ENCODE assay signal across 1 cellular context in the genomic region with DNA sequence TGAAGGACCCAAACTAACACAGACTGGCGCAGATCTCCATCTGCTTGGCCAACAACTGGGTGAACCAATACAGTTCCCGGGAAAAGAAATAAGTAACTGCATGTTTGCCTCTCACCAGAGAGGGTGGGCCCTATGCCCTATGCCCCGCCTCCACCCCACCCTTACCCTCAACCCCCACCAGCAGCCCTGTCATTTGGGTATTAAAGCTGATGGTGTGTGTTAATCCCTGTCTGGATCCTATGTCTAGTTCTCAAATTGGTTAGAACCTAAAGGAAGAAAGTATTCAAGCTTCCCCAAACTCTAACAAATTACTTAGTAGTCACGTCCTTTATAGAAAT.
TF ChIP-seq lines count a peak whose summit lies in the region.

No MANE protein-coding gene starts in this region.

TF ChIP-seq in A549, 52 proteins besides CTCF, POLR2A, EP300 and RAD21 (continued from another document):
- TF ChIP-seq, protein P1, sequence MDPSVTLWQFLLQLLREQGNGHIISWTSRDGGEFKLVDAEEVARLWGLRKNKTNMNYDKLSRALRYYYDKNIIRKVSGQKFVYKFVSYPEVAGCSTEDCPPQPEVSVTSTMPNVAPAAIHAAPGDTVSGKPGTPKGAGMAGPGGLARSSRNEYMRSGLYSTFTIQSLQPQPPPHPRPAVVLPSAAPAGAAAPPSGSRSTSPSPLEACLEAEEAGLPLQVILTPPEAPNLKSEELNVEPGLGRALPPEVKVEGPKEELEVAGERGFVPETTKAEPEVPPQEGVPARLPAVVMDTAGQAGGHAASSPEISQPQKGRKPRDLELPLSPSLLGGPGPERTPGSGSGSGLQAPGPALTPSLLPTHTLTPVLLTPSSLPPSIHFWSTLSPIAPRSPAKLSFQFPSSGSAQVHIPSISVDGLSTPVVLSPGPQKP (IDR thresholded peaks at IDR 0.05; ENCODE audit: low read depth, low read length) = no peak
- TF ChIP-seq NPAS2 (CRISPR knock-in tag; IDR thresholded peaks at IDR 0.05; ENCODE audit: borderline replicate concordance) (no peak), RNF2 (IDR thresholded peaks at IDR 0.05; ENCODE audit: borderline replicate concordance, low read depth) (no peak), USF2 (IDR thresholded peaks at IDR 0.05) (no peak), HMGXB4 (CRISPR knock-in tag; IDR thresholded peaks at IDR 0.05; ENCODE audit: borderline replicate concordance) (no peak), HOXB5 (CRISPR knock-in tag; IDR thresholded peaks at IDR 0.05) (no peak), EHF (CRISPR knock-in tag; IDR thresholded peaks at IDR 0.05) (no peak), CEBPB (IDR thresholded peaks at IDR 0.05) (no peak), CHD2 (IDR thresholded peaks at IDR 0.05; ENCODE audit: low read length, partially characterized antibody) (no peak), ZC3H11A (IDR thresholded peaks at IDR 0.05) (no peak), POLR2AphosphoS2 (conservative IDR thresholded peaks at IDR 0.05; ENCODE audit: low read length) (no peak), GATA3 (IDR thresholded peaks at IDR 0.05; ENCODE audit: borderline replicate concordance) (no peak), NFE2L2 (conservative IDR thresholded peaks at IDR 0.05; ENCODE audit: low read length) (no peak), TFCP2L1 (CRISPR knock-in tag; IDR thresholded peaks at IDR 0.05) (no peak), ZSCAN20 (CRISPR knock-in tag; IDR thresholded peaks at IDR 0.05) (no peak), RCOR1 (IDR thresholded peaks at IDR 0.05; ENCODE audit: low read depth, low read length) (no peak)
- TF ChIP-seq, protein P2, sequence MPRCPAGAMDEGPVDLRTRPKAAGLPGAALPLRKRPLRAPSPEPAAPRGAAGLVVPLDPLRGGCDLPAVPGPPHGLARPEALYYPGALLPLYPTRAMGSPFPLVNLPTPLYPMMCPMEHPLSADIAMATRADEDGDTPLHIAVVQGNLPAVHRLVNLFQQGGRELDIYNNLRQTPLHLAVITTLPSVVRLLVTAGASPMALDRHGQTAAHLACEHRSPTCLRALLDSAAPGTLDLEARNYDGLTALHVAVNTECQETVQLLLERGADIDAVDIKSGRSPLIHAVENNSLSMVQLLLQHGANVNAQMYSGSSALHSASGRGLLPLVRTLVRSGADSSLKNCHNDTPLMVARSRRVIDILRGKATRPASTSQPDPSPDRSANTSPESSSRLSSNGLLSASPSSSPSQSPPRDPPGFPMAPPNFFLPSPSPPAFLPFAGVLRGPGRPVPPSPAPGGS (IDR thresholded peaks at IDR 0.05) = no peak
TF ChIP-seq in A549: peak in this region for 0.
